8 cellular contexts compared by ENCODE assay signal in the genomic region with DNA sequence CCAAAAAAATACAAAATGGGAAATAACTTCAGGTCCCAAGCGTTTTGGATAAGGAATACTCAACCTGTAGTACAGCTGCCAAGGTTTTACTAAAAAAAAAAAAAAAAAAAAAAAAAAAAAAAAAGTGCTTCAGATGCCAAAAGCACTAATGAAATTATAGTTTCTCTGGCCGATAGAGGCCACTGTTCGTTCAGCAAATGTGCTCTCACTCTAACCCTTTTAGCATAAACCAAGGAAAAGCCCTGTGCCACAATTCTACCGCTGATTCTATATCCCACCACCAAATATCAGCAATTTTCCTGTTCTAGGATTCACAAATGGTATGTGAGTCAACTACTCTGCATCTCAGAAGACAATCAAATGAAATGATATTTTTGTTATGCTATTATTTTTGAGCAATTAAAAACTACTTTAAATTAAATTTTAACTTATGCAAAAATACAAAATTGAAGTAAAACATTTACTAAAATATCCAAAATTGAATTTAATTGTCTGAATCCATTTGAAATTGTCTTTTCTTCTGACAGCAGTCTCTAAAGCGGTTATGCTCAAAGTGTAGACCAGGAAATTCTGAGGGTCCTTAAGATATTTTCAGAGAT.
DNase-seq lines count a peak whose midpoint lies in the region; ATAC-seq, FAIRE-seq and TF ChIP-seq lines count a peak whose summit lies in the region.

No MANE protein-coding gene starts in this region.

- CTCF ChIA-PET in H1 (lab: Charles Lee; ENCODE audit: partially characterized antibody): no interaction called here

- H3K4ac ChIP-seq in H1 (replicated peaks; ENCODE audit: insufficient read length, low read depth, low read length): no peak overlapping the region

- WGBS in H1 (ENCODE audit: extremely low coverage in 1 of 2, insufficient coverage in 1 of 2, insufficient read length in 1 of 2, insufficient replicate concordance in 2 of 2, low coverage in 1 of 2, low lambda C conversion rate in 2 of 2, missing lambda C conversion rate in 1 of 2), 2 experiments: 56% methylated on average over 5 of the region's 5 CpGs; no CpG with 5 or more reads in 1 of the 2 experiments

- no peaks in the 10 kb centered on the region for H3K4me1 ChIP-seq in H1 (replicated peaks in 1 of 4; ENCODE audit: control insufficient read depth in 3 of 4, insufficient read depth in 4 of 4, low read length in 3 of 4)

- no peak overlapping the region for H2BK120ac ChIP-seq in H1 (replicated peaks; ENCODE audit: low read depth, low read length)

- no peak overlapping the region for H3K23ac ChIP-seq in H1 (ENCODE audit: insufficient read length)

- no peak overlapping the region for H4K91ac ChIP-seq in H1 (replicated peaks; ENCODE audit: insufficient read length, low read length)

- no peak overlapping the region for H3K9ac ChIP-seq in H1 (replicated peaks in 1 of 4; ENCODE audit: extremely low read depth in 1 of 4, low read depth in 3 of 4, low read length in 3 of 4)

- H2AK5ac ChIP-seq in H1 (ENCODE audit: low read depth, low read length): no peak overlapping the region

- H3K27ac ChIP-seq in H1 (ENCODE audit: low read depth, low read length): no peak overlapping the region
- H3K27ac ChIP-seq in coronary artery: no peak overlapping the region

- H3K79me1 ChIP-seq in H1 (ENCODE audit: low read depth, low read length): no peaks in the 10 kb centered on the region

- no peak overlapping the region for H2BK12ac ChIP-seq in H1 (ENCODE audit: low read depth, low read length)

- no peak overlapping the region for H3K14ac ChIP-seq in H1 (ENCODE audit: insufficient read length)

- no peak overlapping the region for H3K4me2 ChIP-seq in H1 (ENCODE audit: insufficient read depth in 1 of 2, low read depth in 2 of 2, low read length in 2 of 2)

- H3K36me3 ChIP-seq in H1 (ENCODE audit: control insufficient read depth in 2 of 4, insufficient read depth in 4 of 4, low read length in 3 of 4): peaks cover 0 to 10% (median 3%) of the 10 kb centered on the region in 4 experiments; a peak in 4 of 8 replicates

- H3K23me2 ChIP-seq in H1 (ENCODE audit: low read depth, low read length): no peaks in the 10 kb centered on the region

- DNase-seq in activated effector memory CD4-positive, alpha-beta T cell treated with anti-CD3 and anti-CD28 coated beads, Interleukin-2, amount 50 U/mL, for 16 hours: peak; percentile 62
- no peak for DNase-seq in activated effector memory CD4-positive, alpha-beta T cell treated with Interleukin-2 at 50 U/mL for 16 hours
- DNase-seq in OCI-M1 (lab: John Stamatoyannopoulos, UW): peak; percentile 85
- DNase-seq in H1 (ENCODE audit: low read depth in 1 of 2, low spot score in 2 of 2): no peak
- peak; percentile 68 for DNase-seq in medulla oblongata (ENCODE audit: extremely low spot score)
- no peak for DNase-seq in coronary artery (ENCODE audit: low spot score)

- TF ChIP-seq CTCF in H1 (IDR thresholded peaks at IDR 0.05; ENCODE audit: control extremely low read depth in 1 of 3, insufficient read depth in 1 of 3, low read depth in 1 of 3, low read length in 3 of 3): peak in 2 of 3 experiments; percentile 47 to 56; a peak in 2 of 4 replicates
- TF ChIP-seq CTCF in coronary artery (IDR thresholded peaks at IDR 0.05): no peak

- no peak overlapping the region for H3K56ac ChIP-seq in H1 (replicated peaks; ENCODE audit: insufficient read length, low read depth, low read length)

- TF ChIP-seq POLR2A in H1 (IDR thresholded peaks at IDR 0.05; ENCODE audit: control extremely low read depth in 1 of 2, low read depth in 2 of 2, low read length in 2 of 2): no peak

- H4K20me1 ChIP-seq in H1 (replicated peaks in 1 of 2; ENCODE audit: control insufficient read depth in 1 of 2, insufficient read depth in 2 of 2, low read length in 2 of 2): peaks cover 0 to 1% of the 10 kb centered on the region in 2 experiments

- POLR2A ChIA-PET in H1 (lab: Charles Lee; ENCODE audit: partially characterized antibody): no interaction called here

- H3K9me3 ChIP-seq in H1 (ENCODE audit: insufficient read depth in 2 of 2, low read depth in 1 of 2, low read length in 1 of 2): peaks cover 2% of the 10 kb centered on the region in 2 experiments; a peak in 2 of 4 replicates

- no peak overlapping the region for H2AFZ ChIP-seq in H1 (ENCODE audit: low read length)

- no peak overlapping the region for H3K4me3 ChIP-seq in H1 (ENCODE audit: extremely low read depth in 1 of 4, insufficient read depth in 2 of 4, low read depth in 3 of 4, low read length in 4 of 4)
- no peak overlapping the region for H3K4me3 ChIP-seq in coronary artery

- H3K18ac ChIP-seq in H1 (ENCODE audit: extremely low read depth, low read length): no peak overlapping the region

- no peak overlapping the region for H4K5ac ChIP-seq in H1 (ENCODE audit: insufficient read length, low read depth, low read length)

- ATAC-seq in HG03354 (IDR thresholded peaks at IDR 0.05; ENCODE audit: poor library complexity, severe bottlenecking, unreplicated experiment) (peak; percentile 68), GM21576 (IDR thresholded peaks at IDR 0.05; ENCODE audit: unreplicated experiment) (no peak)

- H3K79me2 ChIP-seq in H1 (ENCODE audit: control insufficient read depth in 1 of 2, insufficient read depth in 2 of 2, low read length in 2 of 2): no peaks in the 10 kb centered on the region

- H3K27me3 ChIP-seq in H1 (replicated peaks in 1 of 4; ENCODE audit: control insufficient read depth in 3 of 4, extremely low read depth in 1 of 4, insufficient read depth in 3 of 4, low read length in 3 of 4): no peaks in the 10 kb centered on the region

- H4K8ac ChIP-seq in H1 (ENCODE audit: extremely low read depth, insufficient read depth, low read length): no peak overlapping the region

- H2BK15ac ChIP-seq in H1 (ENCODE audit: low read length): no peak overlapping the region

- TF ChIP-seq EP300 in H1 (IDR thresholded peaks at IDR 0.05; ENCODE audit: borderline replicate concordance in 1 of 2, low read depth in 2 of 2, low read length in 2 of 2): no peak

- TF ChIP-seq RAD21 in H1 (IDR thresholded peaks at IDR 0.05 in 1 of 2, conservative IDR thresholded peaks at IDR 0.05 in 1 of 2; ENCODE audit: low read depth in 2 of 2, low read length in 2 of 2): peak; percentile 70 to 75

- no peak overlapping the region for H2BK20ac ChIP-seq in H1 (ENCODE audit: low read length)

- FAIRE-seq in H1 (lab: Jason Lieb, UNC): no peak

- no peak overlapping the region for H2BK5ac ChIP-seq in H1 (ENCODE audit: low read depth, low read length)

TF ChIP-seq in H1, 55 proteins besides CTCF, POLR2A, EP300 and RAD21:
- no peak for TF ChIP-seq RNF2 (IDR thresholded peaks at IDR 0.05; ENCODE audit: borderline replicate concordance, low read depth, low read length, missing control alignments, poor library complexity, severe bottlenecking)
- no peak for TF ChIP-seq TAF7 (optimal IDR thresholded peaks at IDR 0.05; ENCODE audit: borderline replicate concordance, low read depth, low read length)
- TF ChIP-seq TAF1 (IDR thresholded peaks at IDR 0.05; ENCODE audit: low read depth, low read length): no peak
- TF ChIP-seq CEBPB (IDR thresholded peaks at IDR 0.05; ENCODE audit: low read depth, low read length): no peak
- TF ChIP-seq BRCA1 (IDR thresholded peaks at IDR 0.05; ENCODE audit: low read depth, low read length): no peak
- TF ChIP-seq RFX5 (IDR thresholded peaks at IDR 0.05; ENCODE audit: borderline replicate concordance, low read depth, low read length): no peak
- no peak for TF ChIP-seq CBX8 (IDR thresholded peaks at IDR 0.05; ENCODE audit: borderline replicate concordance, low read depth, low read length)
- TF ChIP-seq SIX5 (IDR thresholded peaks at IDR 0.05; ENCODE audit: low read depth, low read length): no peak
- TF ChIP-seq SIRT6 (IDR thresholded peaks at IDR 0.05; ENCODE audit: low read length): no peak
- no peak for TF ChIP-seq KDM1A (IDR thresholded peaks at IDR 0.05; ENCODE audit: borderline replicate concordance, low read length)
- no peak for TF ChIP-seq SUZ12 (IDR thresholded peaks at IDR 0.05; ENCODE audit: low read length)
- TF ChIP-seq EGR1 (IDR thresholded peaks at IDR 0.05; ENCODE audit: borderline replicate concordance, low read depth, low read length): no peak

Comparison
In these comparisons a context has a peak if more than half of its experiments do, and no peak if none do; other contexts are left out.
1. DNase-seq: peak in activated effector memory CD4-positive, alpha-beta T cell treated with anti-CD3 and anti-CD28 coated beads, Interleukin-2, amount 50 U/mL, for 16 hours (single experiment), OCI-M1 (single experiment) and medulla oblongata (single experiment); none in activated effector memory CD4-positive, alpha-beta T cell treated with Interleukin-2 at 50 U/mL for 16 hours (single experiment), H1 (0 of 2) and coronary artery (single experiment).